In the genomic region with DNA sequence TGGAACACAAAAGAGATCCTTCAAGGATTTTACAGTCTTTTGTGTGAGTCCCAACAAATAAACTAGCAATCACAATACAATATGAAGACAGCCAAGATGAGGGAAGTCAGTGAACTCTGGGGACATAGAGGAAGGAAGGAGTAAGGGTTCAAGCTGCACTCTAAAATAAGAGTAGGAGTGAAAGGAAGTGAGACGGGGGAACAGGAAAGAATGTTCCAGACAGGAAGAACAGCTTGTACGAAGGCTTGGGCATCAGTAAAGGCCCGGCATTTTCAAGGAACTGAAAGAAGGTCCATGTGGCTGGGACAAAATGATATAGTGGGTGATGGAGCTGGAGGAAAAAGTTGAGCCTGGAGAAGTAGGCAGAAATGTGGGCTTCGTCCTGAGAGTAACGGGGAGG, we compare ENCODE assay signal across 1 cellular context.
TF ChIP-seq lines count a peak whose summit lies in the region.

No MANE protein-coding gene starts in this region.

TF ChIP-seq in SK-N-SH, 30 proteins besides CTCF, POLR2A, EP300 and RAD21:
- TF ChIP-seq TCF12 (IDR thresholded peaks at IDR 0.05) (no peak), GATA2 (CRISPR knock-in tag; IDR thresholded peaks at IDR 0.05) (no peak), ELF1 (IDR thresholded peaks at IDR 0.05) (no peak), EZH2phosphoT487 (IDR thresholded peaks at IDR 0.05; ENCODE audit: borderline replicate concordance, low read depth) (no peak)
- TF ChIP-seq, protein P1, sequence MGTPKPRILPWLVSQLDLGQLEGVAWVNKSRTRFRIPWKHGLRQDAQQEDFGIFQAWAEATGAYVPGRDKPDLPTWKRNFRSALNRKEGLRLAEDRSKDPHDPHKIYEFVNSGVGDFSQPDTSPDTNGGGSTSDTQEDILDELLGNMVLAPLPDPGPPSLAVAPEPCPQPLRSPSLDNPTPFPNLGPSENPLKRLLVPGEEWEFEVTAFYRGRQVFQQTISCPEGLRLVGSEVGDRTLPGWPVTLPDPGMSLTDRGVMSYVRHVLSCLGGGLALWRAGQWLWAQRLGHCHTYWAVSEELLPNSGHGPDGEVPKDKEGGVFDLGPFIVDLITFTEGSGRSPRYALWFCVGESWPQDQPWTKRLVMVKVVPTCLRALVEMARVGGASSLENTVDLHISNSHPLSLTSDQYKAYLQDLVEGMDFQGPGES (IDR thresholded peaks at IDR 0.05; ENCODE audit: low read depth, low read length): no peak
